Comparison of ENCODE assay signal across 8 cellular contexts in the genomic region with DNA sequence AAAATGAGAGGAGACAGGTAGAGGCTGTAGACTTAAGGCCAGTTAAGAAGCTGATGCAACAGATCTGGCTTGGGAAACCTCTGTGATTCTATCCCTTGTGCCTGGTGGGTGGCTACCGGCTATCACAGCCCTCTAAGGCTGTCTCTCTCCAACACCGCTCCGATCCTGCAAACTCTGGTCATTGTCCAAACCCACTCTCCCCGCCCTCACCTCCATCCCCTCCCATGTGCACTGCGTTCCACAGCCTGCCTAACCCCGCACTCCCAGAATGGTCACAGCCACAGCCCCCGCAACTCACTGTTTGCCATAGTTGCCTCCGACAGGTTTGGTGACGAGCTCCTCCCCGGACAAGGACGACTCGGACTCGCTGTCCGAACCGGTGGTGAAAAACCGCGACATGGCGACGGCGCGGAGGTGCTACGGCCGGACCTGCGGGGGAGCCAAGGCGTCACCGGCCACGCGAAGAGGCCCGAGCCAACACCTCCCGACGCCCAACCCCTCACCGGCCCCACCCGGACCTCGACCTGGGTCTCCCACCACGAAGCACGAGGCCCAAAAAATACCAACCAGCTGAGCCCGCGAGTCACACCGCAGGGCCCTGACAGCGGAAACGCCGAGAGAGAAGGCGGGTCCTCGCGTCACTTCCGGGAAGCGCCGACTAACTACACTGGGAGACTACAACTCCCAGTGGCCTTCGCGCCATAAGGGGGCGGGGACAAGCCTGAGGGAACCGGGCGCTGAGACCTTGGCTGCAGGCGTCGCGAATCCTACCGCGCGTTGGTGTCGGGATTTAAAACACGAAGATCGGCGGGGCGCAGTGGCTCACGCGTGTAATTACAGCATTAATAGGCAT. TPM values are rescaled to one million over a fixed set of nuclear protein-coding genes. Genes with fewer than 3 reads are reported as not detected.
DNase-seq lines count a peak whose midpoint lies in the region; ATAC-seq and TF ChIP-seq lines count a peak whose summit lies in the region.
"Not testable (repeated sequence)": the region's sequence is repeated elsewhere in the genome, so short reads cannot be mapped to it uniquely, and the experiment has no call there.

A gene with protein sequence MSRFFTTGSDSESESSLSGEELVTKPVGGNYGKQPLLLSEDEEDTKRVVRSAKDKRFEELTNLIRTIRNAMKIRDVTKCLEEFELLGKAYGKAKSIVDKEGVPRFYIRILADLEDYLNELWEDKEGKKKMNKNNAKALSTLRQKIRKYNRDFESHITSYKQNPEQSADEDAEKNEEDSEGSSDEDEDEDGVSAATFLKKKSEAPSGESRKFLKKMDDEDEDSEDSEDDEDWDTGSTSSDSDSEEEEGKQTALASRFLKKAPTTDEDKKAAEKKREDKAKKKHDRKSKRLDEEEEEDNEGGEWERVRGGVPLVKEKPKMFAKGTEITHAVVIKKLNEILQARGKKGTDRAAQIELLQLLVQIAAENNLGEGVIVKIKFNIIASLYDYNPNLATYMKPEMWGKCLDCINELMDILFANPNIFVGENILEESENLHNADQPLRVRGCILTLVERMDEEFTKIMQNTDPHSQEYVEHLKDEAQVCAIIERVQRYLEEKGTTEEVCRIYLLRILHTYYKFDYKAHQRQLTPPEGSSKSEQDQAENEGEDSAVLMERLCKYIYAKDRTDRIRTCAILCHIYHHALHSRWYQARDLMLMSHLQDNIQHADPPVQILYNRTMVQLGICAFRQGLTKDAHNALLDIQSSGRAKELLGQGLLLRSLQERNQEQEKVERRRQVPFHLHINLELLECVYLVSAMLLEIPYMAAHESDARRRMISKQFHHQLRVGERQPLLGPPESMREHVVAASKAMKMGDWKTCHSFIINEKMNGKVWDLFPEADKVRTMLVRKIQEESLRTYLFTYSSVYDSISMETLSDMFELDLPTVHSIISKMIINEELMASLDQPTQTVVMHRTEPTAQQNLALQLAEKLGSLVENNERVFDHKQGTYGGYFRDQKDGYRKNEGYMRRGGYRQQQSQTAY (minus strand): TSS at position 622 of the 853 bp plus-strand sequence. CDS start 223 bp downstream, at position 399.

- intact Hi-C loops in body of pancreas (cut with DNase I); heart left ventricle (cut with DNase I): not testable (repeated sequence)

- not testable (repeated sequence) for H3K4me1 Mint-ChIP-seq in neural crest cell

- not testable (repeated sequence) for TF ChIP-seq CTCF in body of pancreas (IDR thresholded peaks at IDR 0.05); heart left ventricle (IDR thresholded peaks at IDR 0.05); neural crest cell (conservative IDR thresholded peaks at IDR 0.05); upper lobe of left lung (IDR thresholded peaks at IDR 0.05)

- H3K4me3 Mint-ChIP-seq in neural crest cell: peak within 1 kb of the TSS; percentile 69

- not testable (repeated sequence) for H3K9me3 ChIP-seq in SK-N-MC (ENCODE audit: low read depth, low read length); body of pancreas; heart left ventricle; upper lobe of left lung

- not testable (repeated sequence) for TF ChIP-seq EP300 in upper lobe of left lung (IDR thresholded peaks at IDR 0.05)

- not testable (repeated sequence) for H3K4me1 ChIP-seq in body of pancreas, heart left ventricle, upper lobe of left lung

- H3K9me3 Mint-ChIP-seq in neural crest cell: not testable (repeated sequence)

- H3K36me3 Mint-ChIP-seq in neural crest cell (ENCODE audit: low read depth): not testable (repeated sequence)

- not testable (repeated sequence) for H3K27me3 Mint-ChIP-seq in neural crest cell (ENCODE audit: low read depth)

- H3K36me3 ChIP-seq in SK-N-MC (ENCODE audit: insufficient read depth, low read length); body of pancreas (replicated peaks in 1 of 2; ENCODE audit: insufficient read depth in 1 of 2, low read depth in 2 of 2); heart left ventricle; upper lobe of left lung: not testable (repeated sequence)

- H3K27ac Mint-ChIP-seq in neural crest cell (ENCODE audit: unreplicated experiment): not testable (repeated sequence)

- not testable (repeated sequence) for DNase-seq in SK-N-MC (ENCODE audit: low read depth, low spot score); body of pancreas; heart left ventricle; neural crest cell (ENCODE audit: low read depth, low spot score); upper lobe of left lung

- H3K27ac ChIP-seq in SK-N-MC, body of pancreas, heart left ventricle, upper lobe of left lung: not testable (repeated sequence)

- not testable (repeated sequence) for TF ChIP-seq POLR2A in body of pancreas (IDR thresholded peaks at IDR 0.05); heart left ventricle (IDR thresholded peaks at IDR 0.05); upper lobe of left lung (IDR thresholded peaks at IDR 0.05)

- H3K4me3 ChIP-seq in SK-N-MC: peak within 1 kb of the TSS; percentile 65
- H3K4me3 ChIP-seq in body of pancreas: not testable (repeated sequence)
- H3K4me3 ChIP-seq in heart left ventricle: peak within 1 kb of the TSS in 8 of 12 donors; percentile 30 to 41 (median 34)
- H3K4me3 ChIP-seq in upper lobe of left lung: peak within 1 kb of the TSS in 3 of 4 donors; percentile 24 to 38 (median 26)

- WGBS in body of pancreas, 2 donors: no CpG with 5 or more reads among the region's 66 CpGs
- WGBS in heart left ventricle, 4 donors: no CpG with 5 or more reads among the region's 66 CpGs
- WGBS in upper lobe of left lung, 2 donors: no CpG with 5 or more reads among the region's 66 CpGs

- not testable (repeated sequence) for H3K27me3 ChIP-seq in body of pancreas, heart left ventricle, upper lobe of left lung

- H3K9ac ChIP-seq in SK-N-MC (ENCODE audit: insufficient read length): peak within 1 kb of the TSS; percentile 51

- peak; percentile 96 for ATAC-seq in GM18502 (IDR thresholded peaks at IDR 0.05; ENCODE audit: poor library complexity, unreplicated experiment)
- peak; percentile 94 for ATAC-seq in GM21737 (IDR thresholded peaks at IDR 0.05; ENCODE audit: unreplicated experiment)
- peak; percentile 97 for ATAC-seq in HG03342 (IDR thresholded peaks at IDR 0.05; ENCODE audit: unreplicated experiment)
- ATAC-seq in body of pancreas: peak; percentile 100
- ATAC-seq in heart left ventricle: peak; percentile 99 to 100 (median 100)
- peak; percentile 99 to 100 for ATAC-seq in upper lobe of left lung (ENCODE audit: low FRiP score in 2 of 2)

RNA-seq across cellular contexts. Expression of the gene that starts here (rescaled TPM):
- total RNA-seq in body of pancreas (100 to 1,000 TPM in 1 of 2 donors, 10 to 100 TPM in 1; 94.2 to 157 TPM), heart left ventricle (100 to 1,000 TPM in 2 of 9 donors, 10 to 100 TPM in 4, 1 to 10 TPM in 3; 2.7 to 151 (median 43.1) TPM), neural crest cell (91.7 and 119 TPM in 2 replicates), upper lobe of left lung (100 to 1,000 TPM in 4 of 6 donors, 10 to 100 TPM in 2; 44.6 to 235 (median 112) TPM)
- 10 to 100 TPM; 40.7 to 84.1 TPM for polyA plus RNA-seq in heart left ventricle
